Comparison of ENCODE assay signal across 9 cellular contexts in the genomic region with DNA sequence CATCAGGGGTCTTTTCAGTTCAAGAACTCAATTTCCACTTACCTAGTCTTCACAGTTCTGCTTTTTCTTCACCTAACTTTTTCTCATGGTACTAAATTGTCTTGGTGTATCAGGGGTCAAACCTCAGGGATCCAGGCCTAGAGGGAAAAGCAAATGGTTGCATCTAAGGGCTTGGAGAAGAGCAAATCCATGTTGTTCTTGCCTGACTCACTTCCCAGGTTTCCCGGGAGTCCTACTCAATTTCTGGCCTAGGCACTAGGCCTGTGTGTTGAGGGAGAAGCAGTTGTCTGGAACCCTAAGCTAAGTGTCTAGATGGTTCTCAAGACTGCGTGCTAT.
DNase-seq lines count a peak whose midpoint lies in the region; ATAC-seq and TF ChIP-seq lines count a peak whose summit lies in the region.
"Had no signal": no experiment of that assay in that cellular context is flagged by ENCODE, and none has a peak within 500 bp of the region (broad histone marks: within the 10 kb centered on the region; RNA-seq: fewer than 3 reads in every experiment).

No MANE protein-coding gene starts in this region.

- no peaks in the 10 kb centered on the region for H3K27me3 ChIP-seq in GM23338 (ENCODE audit: insufficient read depth)
- no peaks in the 10 kb centered on the region for H3K27me3 ChIP-seq in SJCRH30
- H3K27me3 ChIP-seq in gastrocnemius medialis = no peaks in the 10 kb centered on the region

- ATAC-seq in GM23338 (no peak), gastrocnemius medialis (no peak), GM21360 (IDR thresholded peaks at IDR 0.05; ENCODE audit: unreplicated experiment) (no peak)

- no peaks in the 10 kb centered on the region; the same call in 1 of the 2 replicates for H3K36me3 ChIP-seq in GM23338 (ENCODE audit: insufficient read depth)
- H3K36me3 ChIP-seq in SJCRH30 = no peaks in the 10 kb centered on the region
- H3K36me3 ChIP-seq in gastrocnemius medialis = no peaks in the 10 kb centered on the region

- H2AFZ ChIP-seq in GM23338 = no peak overlapping the region

- DNase-seq in GM23338 (ENCODE audit: low spot score) = no peak
- no peak for DNase-seq in SJCRH30
- DNase-seq in fibroblast of the aortic adventitia (ENCODE audit: low read depth) = no peak
- DNase-seq in gastrocnemius medialis = no peak
- no peak for DNase-seq in DMS79 treated with DMSO at 0.1 percent for 48 hours (lab: John Stamatoyannopoulos, UW)
- DNase-seq in NCI-H1694 treated with DMSO at 0.1 percent for 48 hours (lab: John Stamatoyannopoulos, UW) = no peak
- no peak for DNase-seq in SW480 (ENCODE audit: low spot score)
- DNase-seq: NK-92 treated with Interleukin-12 subunit alpha and Interleukin-12 subunit beta, amount 100 ng/mL, for 24 hours had no signal

- H3K27ac Mint-ChIP-seq in GM23338 = peak overlapping the region; percentile 100

- no peak for TF ChIP-seq POLR2A in gastrocnemius medialis (IDR thresholded peaks at IDR 0.05)

- intact Hi-C loops in gastrocnemius medialis (cut with DNase I; ENCODE audit: low total_unique reads) = no loop called here

- H3K36me3 Mint-ChIP-seq in GM23338 (ENCODE audit: low read depth) = peaks cover 27% of the 10 kb centered on the region; the same call in 2 of the 3 replicates

- H3K27ac ChIP-seq in GM23338 (ENCODE audit: low read depth) (peak overlapping the region; percentile 95), SJCRH30 (peak overlapping the region; percentile 80), gastrocnemius medialis (peak overlapping the region; percentile 49 to 71 (median 56))

- TF ChIP-seq CTCF in GM23338 (conservative IDR thresholded peaks at IDR 0.05; ENCODE audit: low read depth in 2 of 2) (no peak), fibroblast of the aortic adventitia (IDR thresholded peaks at IDR 0.05; ENCODE audit: insufficient read depth, low read length) (no peak), gastrocnemius medialis (IDR thresholded peaks at IDR 0.05 in 4 of 5, conservative IDR thresholded peaks at IDR 0.05 in 1 of 5) (no peak)

- H3K4me1 ChIP-seq in GM23338 (ENCODE audit: insufficient read depth) = peaks cover 16% of the 10 kb centered on the region; the same call in 1 of the 2 replicates
- H3K4me1 ChIP-seq in SJCRH30 = peaks cover 5% of the 10 kb centered on the region; the same call in 1 of the 2 replicates
- H3K4me1 ChIP-seq in gastrocnemius medialis = peaks cover 0 to 10% of the 10 kb centered on the region in 2 donors

- H3K79me2 ChIP-seq in GM23338 (replicated peaks; ENCODE audit: insufficient read depth) = peaks cover 41% of the 10 kb centered on the region

- H4K20me1 ChIP-seq in GM23338 (replicated peaks; ENCODE audit: insufficient read depth) = peaks cover 12% of the 10 kb centered on the region

- no peaks in the 10 kb centered on the region for H3K27me3 Mint-ChIP-seq in GM23338 (ENCODE audit: insufficient read depth, low read depth, poor library complexity)

- peak overlapping the region; percentile 95 for H3K4me3 Mint-ChIP-seq in GM23338

- no peaks in the 10 kb centered on the region; the same call in 1 of the 3 replicates for H3K9me3 Mint-ChIP-seq in GM23338

- H3K4me1 Mint-ChIP-seq in GM23338 = peaks cover 25% of the 10 kb centered on the region; the same call in 2 of the 3 replicates

- in situ Hi-C loops in gastrocnemius medialis (cut with MboI; ENCODE audit: low sequenced_read_pairs in 4 of 4) = loop anchor here in 1 of 4 donors (25.0 kb wide), 1 partner anchor 781 kb away; no protein-coding TSS in a partner anchor

- no peaks in the 10 kb centered on the region for H3K9me3 ChIP-seq in SJCRH30 (replicated peaks)
- no peaks in the 10 kb centered on the region for H3K9me3 ChIP-seq in gastrocnemius medialis

- peak overlapping the region; percentile 74 for H3K4me3 ChIP-seq in GM23338
- H3K4me3 ChIP-seq in SJCRH30 = peak overlapping the region; percentile 61
- peak overlapping the region; percentile 29 for H3K4me3 ChIP-seq in fibroblast of the aortic adventitia (ENCODE audit: low read depth, low read length)
- peak overlapping the region in 2 of 4 donors; percentile 42 to 45 for H3K4me3 ChIP-seq in gastrocnemius medialis

- H3K4me2 ChIP-seq in GM23338 = peak overlapping the region; percentile 25

- no peaks in the 10 kb centered on the region for H3K9me2 ChIP-seq in GM23338 (ENCODE audit: insufficient read depth)

- H3F3A ChIP-seq in GM23338 (replicated peaks; ENCODE audit: low read depth) = no peaks in the 10 kb centered on the region

TF ChIP-seq in GM23338, 12 proteins besides CTCF, POLR2A, EP300 and RAD21 (continues in another document):
- TF ChIP-seq, protein P1, sequence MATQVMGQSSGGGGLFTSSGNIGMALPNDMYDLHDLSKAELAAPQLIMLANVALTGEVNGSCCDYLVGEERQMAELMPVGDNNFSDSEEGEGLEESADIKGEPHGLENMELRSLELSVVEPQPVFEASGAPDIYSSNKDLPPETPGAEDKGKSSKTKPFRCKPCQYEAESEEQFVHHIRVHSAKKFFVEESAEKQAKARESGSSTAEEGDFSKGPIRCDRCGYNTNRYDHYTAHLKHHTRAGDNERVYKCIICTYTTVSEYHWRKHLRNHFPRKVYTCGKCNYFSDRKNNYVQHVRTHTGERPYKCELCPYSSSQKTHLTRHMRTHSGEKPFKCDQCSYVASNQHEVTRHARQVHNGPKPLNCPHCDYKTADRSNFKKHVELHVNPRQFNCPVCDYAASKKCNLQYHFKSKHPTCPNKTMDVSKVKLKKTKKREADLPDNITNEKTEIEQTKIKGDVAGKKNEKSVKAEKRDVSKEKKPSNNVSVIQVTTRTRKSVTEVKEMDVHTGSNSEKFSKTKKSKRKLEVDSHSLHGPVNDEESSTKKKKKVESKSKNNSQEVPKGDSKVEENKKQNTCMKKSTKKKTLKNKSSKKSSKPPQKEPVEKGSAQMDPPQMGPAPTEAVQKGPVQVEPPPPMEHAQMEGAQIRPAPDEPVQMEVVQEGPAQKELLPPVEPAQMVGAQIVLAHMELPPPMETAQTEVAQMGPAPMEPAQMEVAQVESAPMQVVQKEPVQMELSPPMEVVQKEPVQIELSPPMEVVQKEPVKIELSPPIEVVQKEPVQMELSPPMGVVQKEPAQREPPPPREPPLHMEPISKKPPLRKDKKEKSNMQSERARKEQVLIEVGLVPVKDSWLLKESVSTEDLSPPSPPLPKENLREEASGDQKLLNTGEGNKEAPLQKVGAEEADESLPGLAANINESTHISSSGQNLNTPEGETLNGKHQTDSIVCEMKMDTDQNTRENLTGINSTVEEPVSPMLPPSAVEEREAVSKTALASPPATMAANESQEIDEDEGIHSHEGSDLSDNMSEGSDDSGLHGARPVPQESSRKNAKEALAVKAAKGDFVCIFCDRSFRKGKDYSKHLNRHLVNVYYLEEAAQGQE (IDR thresholded peaks at IDR 0.05; ENCODE audit: unreplicated experiment) = no peak
- TF ChIP-seq CREB1 (CRISPR knock-in tag; IDR thresholded peaks at IDR 0.05; ENCODE audit: low read depth) (no peak), EZH2phosphoT487 (IDR thresholded peaks at IDR 0.05; ENCODE audit: unreplicated experiment) (no peak), ZNF331 (CRISPR knock-in tag; IDR thresholded peaks at IDR 0.05; ENCODE audit: low read depth) (no peak), POLR2AphosphoS5 (IDR thresholded peaks at IDR 0.05; ENCODE audit: low read depth) (no peak), EZH2 (IDR thresholded peaks at IDR 0.05; ENCODE audit: low read depth, unreplicated experiment) (no peak)
